10 cellular contexts compared by ENCODE assay signal in genomic region chr11:63918576-63919171, GRCh38. TPM values are rescaled to one million over a fixed set of nuclear protein-coding genes. Genes with fewer than 3 reads are reported as not detected.
DNase-seq lines count a peak whose midpoint lies in the region; ATAC-seq and TF ChIP-seq lines count a peak whose summit lies in the region.
"Had no signal": no experiment of that assay in that cellular context is flagged by ENCODE, and none has a peak within 500 bp of the region (broad histone marks: within the 10 kb centered on the region; RNA-seq: fewer than 3 reads in every experiment).

No MANE protein-coding gene starts in this region.

- peak overlapping the region; percentile 99 for H3K27ac ChIP-seq in parathyroid adenoma

- H3K9me3 Mint-ChIP-seq in endothelial cell (ENCODE audit: unreplicated experiment) = no peaks in the 10 kb centered on the region

- peaks cover 9% of the 10 kb centered on the region for H3K27me3 Mint-ChIP-seq in endothelial cell (ENCODE audit: unreplicated experiment)

- no peaks in the 10 kb centered on the region for H3K36me3 ChIP-seq in parathyroid adenoma (ENCODE audit: control insufficient read depth, insufficient read depth, low read length)

- no peaks in the 10 kb centered on the region for H3K79me2 ChIP-seq in parathyroid adenoma

- ATAC-seq in GM18520 (IDR thresholded peaks at IDR 0.05; ENCODE audit: unreplicated experiment) (no peak), omental fat pad (ENCODE audit: low FRiP score) (no peak), HG03571 (IDR thresholded peaks at IDR 0.05; ENCODE audit: unreplicated experiment) (no peak), GM19328 (IDR thresholded peaks at IDR 0.05; ENCODE audit: unreplicated experiment) (no peak)

- H3K36me3 Mint-ChIP-seq in endothelial cell (ENCODE audit: low read depth, unreplicated experiment) = peaks cover 5% of the 10 kb centered on the region

- H3K4me1 Mint-ChIP-seq in endothelial cell (ENCODE audit: unreplicated experiment) = peaks cover 7% of the 10 kb centered on the region

- no peak for TF ChIP-seq CTCF in endothelial cell (IDR thresholded peaks at IDR 0.05; ENCODE audit: unreplicated experiment)
- TF ChIP-seq CTCF in parathyroid adenoma (IDR thresholded peaks at IDR 0.05) = no peak
- TF ChIP-seq CTCF in omental fat pad (IDR thresholded peaks at IDR 0.05) = no peak

- peak overlapping the region; percentile 76 for H3K4me2 ChIP-seq in parathyroid adenoma (ENCODE audit: low read length)

- H3K27me3 ChIP-seq in parathyroid adenoma (ENCODE audit: control insufficient read depth, insufficient read depth, low read length) = no peaks in the 10 kb centered on the region

- H2AFZ ChIP-seq in parathyroid adenoma = peak overlapping the region; percentile 53

- peak overlapping the region; percentile 36 for H3K4me3 ChIP-seq in parathyroid adenoma (ENCODE audit: low read depth, low read length)

- no peak overlapping the region for H3K9ac ChIP-seq in parathyroid adenoma

- H3K4me3 Mint-ChIP-seq in endothelial cell (ENCODE audit: unreplicated experiment) = peak overlapping the region; percentile 65

- H3K4me1 ChIP-seq in parathyroid adenoma = peaks cover 9% of the 10 kb centered on the region

- no peaks in the 10 kb centered on the region for H3K9me3 ChIP-seq in parathyroid adenoma (ENCODE audit: control insufficient read depth, low read length)

- DNase-seq in DMS79 (lab: John Stamatoyannopoulos, UW) (peak; percentile 79), NCI-H510A treated with DMSO at 0.1 percent for 48 hours (lab: John Stamatoyannopoulos, UW) (peak; percentile 70), endothelial cell (ENCODE audit: low spot score) (no peak), omental fat pad (ENCODE audit: low spot score) (no peak)
- DNase-seq: T-helper 9 cell had no signal

- H3K27ac Mint-ChIP-seq in endothelial cell (ENCODE audit: unreplicated experiment) = no peak overlapping the region

RNA-seq across cellular contexts. Expression of gene RCOR2, which starts 1.7 kb away (rescaled TPM):
- total RNA-seq in endothelial cell (ENCODE audit: unreplicated experiment) (9.3 TPM), omental fat pad (under 1 TPM in 1 of 4 donors, not detected in 3; 0.32 TPM)
- total RNA-seq: mononuclear cell had no signal

RNA-seq across cellular contexts. Expression of gene NAA40, which starts 20.1 kb away (rescaled TPM):
- total RNA-seq in endothelial cell (ENCODE audit: unreplicated experiment) (48.2 TPM), omental fat pad (10 to 100 TPM in 2 of 4 donors, 1 to 10 TPM in 2; 5.4 to 14.5 (median 8.2) TPM)

RNA-seq across cellular contexts. Expression of gene COX8A, which starts 55.7 kb away (rescaled TPM):
- total RNA-seq in endothelial cell (ENCODE audit: unreplicated experiment) (188 TPM), omental fat pad (100 to 1,000 TPM; 265 to 424 (median 362) TPM)

Comparison
In these comparisons a context has a peak if more than half of its experiments do, and no peak if none do; other contexts are left out.
1. DNase-seq: peak in DMS79 (single experiment) and NCI-H510A treated with DMSO at 0.1 percent for 48 hours (single experiment); none in endothelial cell (single experiment) and omental fat pad (single experiment).